Comparison of ENCODE assay signal across 18 cellular contexts in genomic region chr6:150568560-150568959, GRCh38. TPM values are rescaled to one million over a fixed set of nuclear protein-coding genes. Genes with fewer than 3 reads are reported as not detected.
DNase-seq lines count a peak whose midpoint lies in the region; ATAC-seq, FAIRE-seq and TF ChIP-seq lines count a peak whose summit lies in the region.
"Had no signal": no experiment of that assay in that cellular context is flagged by ENCODE, and none has a peak within 500 bp of the region (broad histone marks: within the 10 kb centered on the region; RNA-seq: fewer than 3 reads in every experiment).

No MANE protein-coding gene starts in this region.

- no peaks in the 10 kb centered on the region for H3K9me3 ChIP-seq in HepG2 (ENCODE audit: low read length)
- no peaks in the 10 kb centered on the region for H3K9me3 ChIP-seq in right lobe of liver
- no peaks in the 10 kb centered on the region for H3K9me3 ChIP-seq in mucosa of descending colon
- H3K9me3 ChIP-seq in smooth muscle cell (replicated peaks; ENCODE audit: low read depth): no peaks in the 10 kb centered on the region
- H3K9me3 ChIP-seq in tibial nerve: peaks cover 0 to 4% (median 0%) of the 10 kb centered on the region in 4 donors
- H3K9me3 ChIP-seq: A549 had no signal

- H3K9me3 Mint-ChIP-seq in Calu3 (ENCODE audit: low read depth, unreplicated experiment): no peaks in the 10 kb centered on the region

- H3K79me2 ChIP-seq in HepG2 (ENCODE audit: insufficient read depth, low read length): no peaks in the 10 kb centered on the region
- no peaks in the 10 kb centered on the region for H3K79me2 ChIP-seq in smooth muscle cell (ENCODE audit: low read depth)

- DNase-seq in HepG2 (ENCODE audit: low spot score): peak; percentile 29
- DNase-seq in right lobe of liver: no peak
- DNase-seq in mucosa of descending colon: no peak
- DNase-seq in smooth muscle cell (lab: John Stamatoyannopoulos, UW; ENCODE audit: unreplicated experiment): no peak
- DNase-seq in tibial nerve (ENCODE audit: low spot score in 2 of 2): no peak
- DNase-seq in Calu3: no peak
- DNase-seq: 8988T; CD4-positive, alpha-beta memory T cell; COR-L47; DND-41; H7; HCEC 1CT had no signal

- no peak overlapping the region for H2AFZ ChIP-seq in HepG2 (ENCODE audit: low read length)
- H2AFZ ChIP-seq in smooth muscle cell (ENCODE audit: low read depth): no peak overlapping the region
- H2AFZ ChIP-seq: GM23248 had no signal

- in situ Hi-C loops in HepG2 (cut with HindIII; ENCODE audit: extremely low pct_ligation_motif_present, low pct_unique_long_range_greater_than_20kb): no loop called here

- TF ChIP-seq POLR2A in HepG2 (IDR thresholded peaks at IDR 0.05; ENCODE audit: insufficient read depth in 1 of 2, low read depth in 2 of 2, low read length in 2 of 2) (no peak), right lobe of liver (IDR thresholded peaks at IDR 0.05) (no peak), tibial nerve (IDR thresholded peaks at IDR 0.05) (no peak)

- no peak for TF ChIP-seq CTCF in HepG2 (CRISPR knock-in tag; IDR thresholded peaks at IDR 0.05)
- TF ChIP-seq CTCF in right lobe of liver (IDR thresholded peaks at IDR 0.05): no peak
- TF ChIP-seq CTCF in mucosa of descending colon (IDR thresholded peaks at IDR 0.05): no peak
- TF ChIP-seq CTCF in smooth muscle cell (IDR thresholded peaks at IDR 0.05; ENCODE audit: borderline replicate concordance, insufficient read depth, poor library complexity, severe bottlenecking): no peak
- TF ChIP-seq CTCF in tibial nerve (IDR thresholded peaks at IDR 0.05): no peak
- TF ChIP-seq CTCF in Calu3 (IDR thresholded peaks at IDR 0.05; ENCODE audit: unreplicated experiment): no peak

- TF ChIP-seq EP300 in HepG2 (IDR thresholded peaks at IDR 0.05; ENCODE audit: low read depth in 2 of 2, low read length in 2 of 2) (no peak), HepG2 (CRISPR knock-in tag; IDR thresholded peaks at IDR 0.05; ENCODE audit: borderline replicate concordance) (no peak), tibial nerve (IDR thresholded peaks at IDR 0.05) (no peak)

- H3K9ac ChIP-seq in HepG2 (ENCODE audit: insufficient read depth, low read depth, low read length) (no peak overlapping the region), smooth muscle cell (ENCODE audit: low read depth) (no peak overlapping the region)
- H3K9ac ChIP-seq: GM23248 had no signal

- peaks cover 3% of the 10 kb centered on the region for H3F3A ChIP-seq in smooth muscle cell (ENCODE audit: low read depth)

- no peaks in the 10 kb centered on the region for H3K36me3 Mint-ChIP-seq in Calu3 (ENCODE audit: insufficient read depth, unreplicated experiment)

- TF ChIP-seq RAD21 in HepG2 (CRISPR knock-in tag; IDR thresholded peaks at IDR 0.05): no peak

- no peak overlapping the region for H3K27ac Mint-ChIP-seq in Calu3 (ENCODE audit: unreplicated experiment)
- H3K27ac Mint-ChIP-seq: CD4-positive, alpha-beta memory T cell had no signal

- POLR2A ChIA-PET in HepG2 (lab: Yijun Ruan, JAX): no interaction called here

- ATAC-seq in HepG2: peak; percentile 67
- ATAC-seq in right lobe of liver: no peak
- peak; percentile 24 for ATAC-seq in mucosa of descending colon
- ATAC-seq: A549 had no signal

- no peaks in the 10 kb centered on the region for H3K4me1 Mint-ChIP-seq in Calu3 (ENCODE audit: low read depth, unreplicated experiment)
- H3K4me1 Mint-ChIP-seq: CD4-positive, alpha-beta memory T cell had no signal

- H3K4me2 ChIP-seq in HepG2 (ENCODE audit: low read depth, low read length) (no peak overlapping the region), smooth muscle cell (peak overlapping the region; percentile 24)
- H3K4me2 ChIP-seq: A549 had no signal

- CTCF ChIA-PET in HepG2 (lab: Yijun Ruan, JAX; ENCODE audit: low intra/inter-chr PET ratio, low total read pairs): no interaction called here
- CTCF ChIA-PET in Calu3 (lab: Charles Lee): no interaction called here

- H3K4me3 Mint-ChIP-seq in Calu3 (ENCODE audit: low read depth, unreplicated experiment): no peak overlapping the region
- H3K4me3 Mint-ChIP-seq: CD4-positive, alpha-beta memory T cell had no signal

- WGBS in HepG2 (ENCODE audit: low lambda C conversion rate): 8% methylated on average over 3 of the region's 3 CpGs
- WGBS in right lobe of liver (ENCODE audit: insufficient coverage, low coverage, low lambda C conversion rate, missing lambda C conversion rate): 73% methylated on average over 3 of the region's 3 CpGs
- WGBS in smooth muscle cell (ENCODE audit: low lambda C conversion rate): 92% methylated on average over 3 of the region's 3 CpGs
- WGBS in tibial nerve, 2 donors: 83 to 94% methylated on average over 3 of the region's 3 CpGs

- H4K20me1 ChIP-seq in HepG2 (ENCODE audit: insufficient read depth, low read length) (no peaks in the 10 kb centered on the region), smooth muscle cell (ENCODE audit: low read depth) (no peaks in the 10 kb centered on the region)

- no peak overlapping the region for H3K4me3 ChIP-seq in HepG2 (replicated peaks in 1 of 3; ENCODE audit: insufficient read depth in 1 of 3, low read depth in 2 of 3, low read length in 3 of 3)
- no peak overlapping the region for H3K4me3 ChIP-seq in right lobe of liver
- H3K4me3 ChIP-seq in mucosa of descending colon: no peak overlapping the region
- no peak overlapping the region for H3K4me3 ChIP-seq in smooth muscle cell
- H3K4me3 ChIP-seq in tibial nerve: no peak overlapping the region
- H3K4me3 ChIP-seq: A549, GM23248 had no signal

- intact Hi-C loops in HepG2 (cut with micrococcal nuclease; ENCODE audit: unreplicated experiment) (no loop called here), right lobe of liver (cut with DNase I) (no loop called here), mucosa of descending colon (cut with DNase I, micrococcal nuclease) (no loop called here), Calu3 (cut with micrococcal nuclease; ENCODE audit: unreplicated experiment) (no loop called here)

- no peak for FAIRE-seq in HepG2 (lab: Jason Lieb, UNC)
- FAIRE-seq: A549, G401.6, GM12892, GM19239, H1 had no signal

- H3K27ac ChIP-seq in HepG2 (ENCODE audit: extremely low read length, insufficient read depth, low read length) (no peak overlapping the region), right lobe of liver (no peak overlapping the region), smooth muscle cell (ENCODE audit: low read depth) (no peak overlapping the region), tibial nerve (peak overlapping the region in 1 of 4 donors; percentile 51)
- H3K27ac ChIP-seq: A549, GM23248 had no signal

- no peaks in the 10 kb centered on the region for H3K27me3 Mint-ChIP-seq in Calu3 (ENCODE audit: unreplicated experiment)

- H3K36me3 ChIP-seq in HepG2 (replicated peaks in 1 of 2; ENCODE audit: control insufficient read depth in 1 of 2, insufficient read depth in 2 of 2, low read length in 2 of 2) (no peaks in the 10 kb centered on the region), right lobe of liver (no peaks in the 10 kb centered on the region), mucosa of descending colon (ENCODE audit: low read depth) (no peaks in the 10 kb centered on the region), smooth muscle cell (ENCODE audit: low read depth) (no peaks in the 10 kb centered on the region), tibial nerve (no peaks in the 10 kb centered on the region)

- peaks cover 34% of the 10 kb centered on the region for H3K4me1 ChIP-seq in HepG2 (ENCODE audit: insufficient read depth, low read length)
- peaks cover 0 to 39% (median 9%) of the 10 kb centered on the region in 4 donors for H3K4me1 ChIP-seq in right lobe of liver
- H3K4me1 ChIP-seq in mucosa of descending colon (ENCODE audit: low read depth): peaks cover 9% of the 10 kb centered on the region
- no peaks in the 10 kb centered on the region for H3K4me1 ChIP-seq in smooth muscle cell (ENCODE audit: low read depth)
- H3K4me1 ChIP-seq in tibial nerve: peaks cover 0 to 6% (median 3%) of the 10 kb centered on the region in 4 donors
- H3K4me1 ChIP-seq: A549 had no signal

- no TSS peak for BruUV-seq in HepG2 (replicated peaks; lab: Mats Ljungman, UMichigan)
- no TSS peak for BruUV-seq in Calu3 (replicated peaks; lab: Mats Ljungman, UMichigan)

- H3K27me3 ChIP-seq in HepG2 (ENCODE audit: control insufficient read depth in 1 of 2, insufficient read depth in 2 of 2, low read length in 2 of 2): no peaks in the 10 kb centered on the region
- no peaks in the 10 kb centered on the region for H3K27me3 ChIP-seq in right lobe of liver
- H3K27me3 ChIP-seq in smooth muscle cell (ENCODE audit: low read depth): peaks cover 10% of the 10 kb centered on the region
- H3K27me3 ChIP-seq in tibial nerve: no peaks in the 10 kb centered on the region

TF ChIP-seq in HepG2, 621 proteins besides CTCF, POLR2A, EP300 and RAD21 (continues in another document):
- TF ChIP-seq ZFP36 (IDR thresholded peaks at IDR 0.05; ENCODE audit: borderline replicate concordance, low read depth, low read length, partially characterized antibody): no peak

RNA-seq across cellular contexts. Expression of gene PLEKHG1, which starts 31.1 kb away (rescaled TPM):
- total RNA-seq in HepG2 (2016; rRNA removed; fragmentation: Illumina TruSeq; extraction: Trizol): 0.04 and 0.07 TPM in 2 replicates
- 0.26 TPM in 1 of 2 replicates, not detected in the other for total RNA-seq in HepG2 (2016; cell fraction: cytosol; rRNA removed; fragmentation: Illumina TruSeq; extraction: Trizol; ENCODE audit: low read depth)
- total RNA-seq in HepG2 (2016; cell fraction: insoluble cytoplasmic fraction; rRNA removed; fragmentation: Illumina TruSeq; extraction: Trizol): 0.28 and 0.30 TPM in 2 replicates
- 0.09 and 0.17 TPM in 2 replicates for total RNA-seq in HepG2 (2016; cell fraction: membrane; rRNA removed; fragmentation: Illumina TruSeq; extraction: Trizol)
- total RNA-seq in HepG2 (2016; cell fraction: nucleus; rRNA removed; fragmentation: Illumina TruSeq; extraction: Trizol): 0.19 and 0.34 TPM in 2 replicates
- polyA plus RNA-seq in HepG2 (2011; rRNA removed): 0.03 TPM in 2 replicates
- 0.01 and 0.04 TPM in 2 replicates for polyA plus RNA-seq in HepG2 (2011; cell fraction: cytosol; rRNA removed)
- 0.03 and 0.43 TPM in 2 replicates for polyA plus RNA-seq in HepG2 (2011; cell fraction: nucleus; rRNA removed)
- polyA plus RNA-seq in HepG2 (2012): 0.08 and 0.09 TPM in 2 replicates
- not detected in 2 replicates for polyA plus RNA-seq in HepG2 (2016; cell fraction: cytosol; fragmentation: Illumina TruSeq; extraction: Trizol; ENCODE audit: low read depth)
- polyA plus RNA-seq in HepG2 (2016; cell fraction: insoluble cytoplasmic fraction; fragmentation: Illumina TruSeq; extraction: Trizol; ENCODE audit: low read depth): 0.08 TPM in 1 of 2 replicates, not detected in the other
- not detected in 2 replicates for polyA plus RNA-seq in HepG2 (2016; cell fraction: membrane; fragmentation: Illumina TruSeq; extraction: Trizol; ENCODE audit: low read depth)
- 0.12 and 0.20 TPM in 2 replicates for polyA plus RNA-seq in HepG2 (2016; cell fraction: nucleus; fragmentation: Illumina TruSeq; extraction: Trizol; ENCODE audit: insufficient read depth, low read depth)
- 0.26 and 1.6 TPM in 2 replicates for polyA minus RNA-seq in HepG2 (2011; rRNA and poly(A)+ RNA removed; ENCODE audit: low replicate concordance)
- not detected in 2 replicates for polyA minus RNA-seq in HepG2 (2011; cell fraction: cytosol; rRNA and poly(A)+ RNA removed)
- 0.13 and 0.62 TPM in 2 replicates for polyA minus RNA-seq in HepG2 (2011; cell fraction: nucleus; rRNA and poly(A)+ RNA removed)
- total RNA-seq in right lobe of liver: 10 to 100 TPM in 5 of 6 experiments, 1 to 10 TPM in 1; 8.7 to 20.3 (median 11.8) TPM
- 10 to 100 TPM; 24.1 to 49.2 (median 29.1) TPM for total RNA-seq in mucosa of descending colon
- 6.0 and 13.5 TPM in 2 replicates for total RNA-seq in smooth muscle cell
- 1.5 and 5.4 TPM in 2 replicates for polyA plus RNA-seq in smooth muscle cell
- total RNA-seq in tibial nerve: 10 to 100 TPM; 25.6 to 50.1 (median 39.7) TPM
- 9.7 and 16.9 TPM in 2 replicates for total RNA-seq in Calu3 (2022)

Comparison
In these comparisons a context has a peak if more than half of its experiments do, and no peak if none do; other contexts are left out.
1. ATAC-seq: peak in HepG2 (single experiment) and mucosa of descending colon (single experiment); none in right lobe of liver (0 of 4).